In genomic region chr22:36022162-36022561, GRCh38 we compare ENCODE assay signal across 12 cellular contexts. TPM values are rescaled to one million over a fixed set of nuclear protein-coding genes. Genes with fewer than 3 reads are reported as not detected.
DNase-seq lines count a peak whose midpoint lies in the region; ATAC-seq, FAIRE-seq and TF ChIP-seq lines count a peak whose summit lies in the region.
"Had no signal": no experiment of that assay in that cellular context is flagged by ENCODE, and none has a peak within 500 bp of the region (broad histone marks: within the 10 kb centered on the region; RNA-seq: fewer than 3 reads in every experiment).

No MANE protein-coding gene starts in this region.

- H3K27ac ChIP-seq in OCI-LY1 (ENCODE audit: low read depth, low read length, poor library complexity, severe bottlenecking) = peak overlapping the region; percentile 73
- H3K27ac ChIP-seq in osteoblast (ENCODE audit: low read depth, low read length) = peak overlapping the region; percentile 33
- H3K27ac ChIP-seq: RWPE1 had no signal

- H3K4me1 ChIP-seq in OCI-LY1 (ENCODE audit: insufficient read depth, low read length, severe bottlenecking) (peaks cover 61% of the 10 kb centered on the region), osteoblast (ENCODE audit: insufficient read depth, low read length) (peaks cover 27% of the 10 kb centered on the region)

- H3F3A ChIP-seq in OCI-LY1 (ENCODE audit: insufficient read depth, low read length) = 0 out of 2 replicates have a peak, but pooled peaks cover under 1% of the 10 kb centered on the region

- H3K27me3 ChIP-seq in OCI-LY1 (ENCODE audit: insufficient read depth, low read length) (no peaks in the 10 kb centered on the region), osteoblast (ENCODE audit: insufficient read depth, low read length) (no peaks in the 10 kb centered on the region)

- H3K9me3 ChIP-seq in OCI-LY1 (ENCODE audit: low read length) = no peaks in the 10 kb centered on the region
- H3K9me3 ChIP-seq in osteoblast (ENCODE audit: low read depth, low read length) = no peaks in the 10 kb centered on the region
- H3K9me3 ChIP-seq: Caco-2, spleen had no signal

- no peak overlapping the region for H3K4me3 ChIP-seq in AG10803 (ENCODE audit: low read length)
- H3K4me3 ChIP-seq in OCI-LY1 (ENCODE audit: low read depth, low read length, poor library complexity, severe bottlenecking) = no peak overlapping the region
- H3K4me3 ChIP-seq in osteoblast (ENCODE audit: insufficient read depth, low read length) = no peak overlapping the region
- H3K4me3 ChIP-seq: spleen had no signal

- H4K20me1 ChIP-seq in OCI-LY1 (ENCODE audit: insufficient read depth, low read length) = no peaks in the 10 kb centered on the region
- peaks cover 40% of the 10 kb centered on the region for H4K20me1 ChIP-seq in osteoblast (ENCODE audit: insufficient read depth, low read length)

- DNase-seq in AG10803 (ENCODE audit: low read depth) (peak; percentile 61), osteoblast (ENCODE audit: insufficient read length, low spot score, missing footprints) (peak; percentile 53), NCI-H748 (lab: John Stamatoyannopoulos, UW; ENCODE audit: unreplicated experiment) (no peak), NCI-H187 (lab: John Stamatoyannopoulos, UW) (no peak), urothelium cell line (ENCODE audit: low spot score) (no peak)
- DNase-seq in stimulated activated naive CD4-positive, alpha-beta T cell treated with Interleukin-2 at 50 U/mL for 16 hours (lab: John Stamatoyannopoulos, UW) = no peak
- DNase-seq: Caco-2, NCI-H1092 treated with DMSO at 0.1 percent for 48 hours, spleen had no signal

- H3K36me3 ChIP-seq in OCI-LY1 (ENCODE audit: insufficient read depth, low read length) = no peaks in the 10 kb centered on the region
- H3K36me3 ChIP-seq in osteoblast (ENCODE audit: insufficient read depth, low read length) = no peaks in the 10 kb centered on the region
- H3K36me3 ChIP-seq: spleen had no signal

- no peak overlapping the region for H2AFZ ChIP-seq in OCI-LY1 (ENCODE audit: low read length)
- H2AFZ ChIP-seq in osteoblast (ENCODE audit: low read length) = no peak overlapping the region

- H3K79me2 ChIP-seq in OCI-LY1 (ENCODE audit: insufficient read depth, low read length) = 0 out of 2 replicates have a peak, but pooled peaks cover 3% of the 10 kb centered on the region
- H3K79me2 ChIP-seq in osteoblast (ENCODE audit: insufficient read depth, low read length) = peaks cover 87% of the 10 kb centered on the region

- TF ChIP-seq CTCF in AG10803 (conservative IDR thresholded peaks at IDR 0.05; ENCODE audit: low read length) (no peak), OCI-LY1 (IDR thresholded peaks at IDR 0.05; ENCODE audit: low read length) (no peak), osteoblast (IDR thresholded peaks at IDR 0.05; ENCODE audit: extremely low read depth, low read depth, low read length) (no peak)

- ATAC-seq in esophagus mucosa = peak; percentile 20

- no peak for FAIRE-seq in urothelium cell line (lab: Jason Lieb, UNC)

- H3K4me2 ChIP-seq in OCI-LY1 (ENCODE audit: low read length) (peak overlapping the region; percentile 40; the same call in 1 of the 2 replicates), osteoblast (ENCODE audit: insufficient read depth, low read length) (peak overlapping the region; percentile 43)

- peak overlapping the region; percentile 9; the same call in 1 of the 2 replicates for H3K9ac ChIP-seq in OCI-LY1 (ENCODE audit: low read length)

- H3K9me2 ChIP-seq in OCI-LY1 (ENCODE audit: low read depth, low read length) = no peaks in the 10 kb centered on the region

RNA-seq across cellular contexts. Expression of gene RBFOX2, which starts 6.5 kb away (rescaled TPM):
- total RNA-seq in esophagus mucosa (42.9 TPM), osteoblast (171 and 189 TPM in 2 replicates)

Comparison
In these comparisons a context has a peak if more than half of its experiments do, and no peak if none do; other contexts are left out.
1. DNase-seq: peak in AG10803 (single experiment) and osteoblast (single experiment); none in NCI-H748 (single experiment), stimulated activated naive CD4-positive, alpha-beta T cell treated with Interleukin-2 at 50 U/mL for 16 hours (single experiment), NCI-H187 (0 of 2) and urothelium cell line (single experiment).